1 cellular context compared by ENCODE assay signal in genomic region chr6:5351552-5351951, GRCh38.
A peak's percentile ranks its signal among the peaks of the same experiment; 100 is the strongest.
TF ChIP-seq lines count a peak whose summit lies in the region.

No MANE protein-coding gene starts in this region.

TF ChIP-seq in IMR-90, 13 proteins besides CTCF, POLR2A, EP300 and RAD21 (continued from another document):
- TF ChIP-seq CEBPB (IDR thresholded peaks at IDR 0.05; ENCODE audit: low read depth, low read length) (peak; percentile 94), CHD1 (IDR thresholded peaks at IDR 0.05; ENCODE audit: low read depth, low read length) (no peak), USF2 (IDR thresholded peaks at IDR 0.05; ENCODE audit: low read depth, low read length) (no peak), FOS (IDR thresholded peaks at IDR 0.05; ENCODE audit: low read depth, low read length) (no peak), MAZ (IDR thresholded peaks at IDR 0.05; ENCODE audit: borderline replicate concordance, low read depth, low read length) (no peak)
